Comparison of ENCODE assay signal across 12 cellular contexts in genomic region chr1:21951576-21951870, GRCh38. TPM values are rescaled to one million over a fixed set of nuclear protein-coding genes. Genes with fewer than 3 reads are reported as not detected.
"Had no signal": no experiment of that assay in that cellular context is flagged by ENCODE, and none has a peak within 500 bp of the region (broad histone marks: within the 10 kb centered on the region; RNA-seq: fewer than 3 reads in every experiment).

No MANE protein-coding gene starts in this region.

- H3K27ac Mint-ChIP-seq: HFFc6, IgD-negative memory B cell had no signal

- H2AFZ ChIP-seq: GM23248 had no signal

- H3K9me3 ChIP-seq: HAP-1 had no signal

- H3K4me1 ChIP-seq: HAP-1 had no signal

- DNase-seq: GM23248, GOT3, H7, HFFc6, KBM-7 had no signal

- H3K36me3 ChIP-seq: HAP-1 had no signal

- H3K9me3 Mint-ChIP-seq: HFFc6, IgD-negative memory B cell had no signal

- H3K4me2 ChIP-seq: KMS-11 had no signal

- H3K27ac ChIP-seq: GM23248, HL-60, KMS-11 had no signal

- FAIRE-seq: HepG2 had no signal

- H3K4me1 Mint-ChIP-seq: IgD-negative memory B cell had no signal

- ATAC-seq: HCT116, HepG2 had no signal

- H3K36me3 Mint-ChIP-seq: IgD-negative memory B cell had no signal

- H3K4me3 ChIP-seq: GM23248, HAP-1 had no signal

- H3K4me3 Mint-ChIP-seq: HFFc6, IgD-negative memory B cell had no signal

- H3K9ac ChIP-seq: GM23248, KMS-11 had no signal

RNA-seq across cellular contexts. Expression of gene CELA3B, which starts 25.3 kb away (rescaled TPM):
- total RNA-seq: GM23248, H7, HepG2, HFFc6, HT1080 had no signal
- polyA plus RNA-seq: GM23248, IgD-negative memory B cell had no signal

RNA-seq across cellular contexts. Expression of gene CELA3A, which starts 49.9 kb away (rescaled TPM):
- total RNA-seq: GM23248, H7, HepG2, HFFc6, HT1080 had no signal
- polyA plus RNA-seq: GM23248, IgD-negative memory B cell had no signal
